ENCODE assay signal across 8 cellular contexts in the genomic region with DNA sequence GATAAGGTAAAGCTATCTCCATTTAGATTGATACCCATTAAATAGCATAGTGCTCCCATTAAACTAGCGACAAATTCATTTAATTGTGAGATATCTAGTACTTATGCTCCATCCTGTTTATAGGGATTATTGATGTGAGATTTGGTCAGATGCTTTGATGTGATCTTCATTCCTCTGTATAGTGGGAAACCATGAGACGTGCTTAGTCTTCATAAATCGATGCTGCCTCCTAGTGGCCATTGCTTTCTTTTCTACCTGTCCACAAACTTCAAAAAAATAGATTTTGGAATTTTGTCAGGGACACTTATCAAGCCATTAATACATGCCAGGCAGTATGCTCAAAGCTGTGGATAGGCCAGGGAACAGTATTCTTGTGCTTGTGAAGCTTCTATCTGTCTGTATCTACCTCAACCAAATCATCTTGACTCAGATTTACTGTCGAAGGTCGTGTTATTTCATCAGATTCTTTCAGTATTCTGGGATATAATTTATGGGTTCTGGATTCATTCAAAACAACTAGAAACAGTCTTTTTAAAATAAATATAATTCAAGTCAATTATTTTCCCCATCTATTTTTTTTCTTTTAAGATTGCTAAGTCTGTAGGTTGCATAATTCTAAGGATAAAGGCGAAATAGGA. TPM values are rescaled to one million over a fixed set of nuclear protein-coding genes. Genes with fewer than 3 reads are reported as not detected.
A peak's percentile ranks its signal among the peaks of the same experiment; 100 is the strongest.
DNase-seq lines count a peak whose midpoint lies in the region; ATAC-seq and TF ChIP-seq lines count a peak whose summit lies in the region.

No MANE protein-coding gene starts in this region.

- ATAC-seq in GM21447 (IDR thresholded peaks at IDR 0.05; ENCODE audit: unreplicated experiment) (peak; percentile 86), heart left ventricle (peak in 2 of 4 donors; percentile 66 to 70)

- peak; percentile 7 for DNase-seq in ELF-1 (ENCODE audit: low read depth, low spot score)
- peak; percentile 91 for DNase-seq in HT-29 (ENCODE audit: low spot score)
- peak; percentile 39 for DNase-seq in NT2/D1 (ENCODE audit: low read depth, low spot score)
- peak; percentile 65 for DNase-seq in activated naive CD4-positive, alpha-beta T cell treated with anti-CD3 and anti-CD28 coated beads, Interleukin-2, amount 10 ng/mL, durations not matched to agents 7 days and 5 days
- DNase-seq in heart left ventricle: peak in 2 of 5 donors; percentile 28 to 34
- peak; percentile 22 for DNase-seq in pulmonary artery endothelial cell (ENCODE audit: low read depth, low spot score)
- no peak for DNase-seq in OCI-M2 (lab: John Stamatoyannopoulos, UW; ENCODE audit: unreplicated experiment)

- H3K36me3 ChIP-seq in NT2/D1 (ENCODE audit: insufficient read depth, insufficient read length, low read length): peaks cover 15% of the 10 kb centered on the region
- peaks cover 0 to 34% (median 19%) of the 10 kb centered on the region in 9 donors for H3K36me3 ChIP-seq in heart left ventricle

- 54 to 56% (median 55%) methylated on average over 6 of the region's 6 CpGs for WGBS in heart left ventricle, 4 donors

- H3K4me1 Mint-ChIP-seq in activated naive CD4-positive, alpha-beta T cell treated with anti-CD3 and anti-CD28 coated beads, Interleukin-2, amount 10 ng/mL, durations not matched to agents 7 days and 5 days: no peaks in the 10 kb centered on the region

- intact Hi-C loops in heart left ventricle (cut with DNase I): loop anchor here in 1 of 10 donors (5.0 to 10.0 kb wide), 2 partner anchors 444 to 981 kb away; no protein-coding TSS in a partner anchor

- H3K27me3 Mint-ChIP-seq in activated naive CD4-positive, alpha-beta T cell treated with anti-CD3 and anti-CD28 coated beads, Interleukin-2, amount 10 ng/mL, durations not matched to agents 7 days and 5 days: no peaks in the 10 kb centered on the region

- peak; percentile 55 to 78 (median 64) for TF ChIP-seq CTCF in heart left ventricle (IDR thresholded peaks at IDR 0.05)

- H3K4me3 Mint-ChIP-seq in activated naive CD4-positive, alpha-beta T cell treated with anti-CD3 and anti-CD28 coated beads, Interleukin-2, amount 10 ng/mL, durations not matched to agents 7 days and 5 days: no peak overlapping the region

- no peaks in the 10 kb centered on the region for H3K4me1 ChIP-seq in NT2/D1 (ENCODE audit: insufficient read depth, insufficient read length)
- no peaks in the 10 kb centered on the region for H3K4me1 ChIP-seq in heart left ventricle

- TF ChIP-seq POLR2A in heart left ventricle (IDR thresholded peaks at IDR 0.05): no peak

- no peaks in the 10 kb centered on the region for H3K27me3 ChIP-seq in NT2/D1 (ENCODE audit: insufficient read depth, insufficient read length)
- H3K27me3 ChIP-seq in heart left ventricle: no peaks in the 10 kb centered on the region

- no peaks in the 10 kb centered on the region for H3K9me3 Mint-ChIP-seq in activated naive CD4-positive, alpha-beta T cell treated with anti-CD3 and anti-CD28 coated beads, Interleukin-2, amount 10 ng/mL, durations not matched to agents 7 days and 5 days

- H3K9me3 ChIP-seq in NT2/D1 (ENCODE audit: insufficient read depth, low read length) (no peaks in the 10 kb centered on the region), heart left ventricle (no peaks in the 10 kb centered on the region)

- H3K4me3 ChIP-seq in NT2/D1 (ENCODE audit: insufficient read length, low read depth) (no peak overlapping the region), heart left ventricle (no peak overlapping the region)

- CTCF ChIA-PET in activated naive CD4-positive, alpha-beta T cell treated with anti-CD3 and anti-CD28 coated beads, Interleukin-2, amount 10 ng/mL, durations not matched to agents 7 days and 5 days (lab: Charles Lee): interaction anchor here (1.1 to 2.4 kb wide), 3 partner anchors 10 to 42 kb away, joined by 3 to 14 read pairs (median 4); no protein-coding TSS in a partner anchor

- H3K36me3 Mint-ChIP-seq in activated naive CD4-positive, alpha-beta T cell treated with anti-CD3 and anti-CD28 coated beads, Interleukin-2, amount 10 ng/mL, durations not matched to agents 7 days and 5 days: peaks cover 11% of the 10 kb centered on the region

- no peak overlapping the region for H3K27ac ChIP-seq in heart left ventricle

- no peak overlapping the region for H3K27ac Mint-ChIP-seq in activated naive CD4-positive, alpha-beta T cell treated with anti-CD3 and anti-CD28 coated beads, Interleukin-2, amount 10 ng/mL, durations not matched to agents 7 days and 5 days

- H3K9ac ChIP-seq in NT2/D1 (ENCODE audit: insufficient read length, low read depth): no peak overlapping the region

RNA-seq across cellular contexts. Expression of a gene that starts 12.0 kb away (rescaled TPM):
- total RNA-seq in HT-29 (2014; rRNA removed; shearing (Covaris generic)): 89.8 and 108 TPM in 2 replicates
- total RNA-seq in heart left ventricle (10 to 100 TPM; 13.1 to 23.2 (median 17.2) TPM), pulmonary artery endothelial cell (46.6 and 52.8 TPM in 2 replicates)
- polyA plus RNA-seq in heart left ventricle: 10 to 100 TPM; 14.6 to 22.3 TPM

RNA-seq across cellular contexts. Expression of a gene that starts 28.5 kb away (rescaled TPM):
- total RNA-seq in HT-29 (2014; rRNA removed; shearing (Covaris generic)): not detected in 2 replicates
- under 1 TPM in 6 of 9 donors, not detected in 3; 0.23 to 0.49 (median 0.43) TPM for total RNA-seq in heart left ventricle
- polyA plus RNA-seq in heart left ventricle: 1 to 10 TPM in 1 of 2 donors, not detected in 1; 1.3 TPM
- 0.13 and 0.21 TPM in 2 replicates for total RNA-seq in pulmonary artery endothelial cell
